ENCODE assay signal across 2 cellular contexts in genomic region chr7:152130658-152131590, GRCh38.
TF ChIP-seq lines count a peak whose summit lies in the region.

No MANE protein-coding gene starts in this region.

TF ChIP-seq in SK-N-SH treated with all-trans-retinoic acid at 6 μM for 48 hours, 23 proteins besides CTCF, POLR2A, EP300 and RAD21:
- TF ChIP-seq ZNF8 (CRISPR knock-in tag; IDR thresholded peaks at IDR 0.05) (no peak), ZFP30 (CRISPR knock-in tag; IDR thresholded peaks at IDR 0.05) (no peak), PPARA (CRISPR knock-in tag; IDR thresholded peaks at IDR 0.05; ENCODE audit: borderline replicate concordance) (no peak)

TF ChIP-seq in H1, 55 proteins besides CTCF, POLR2A, EP300 and RAD21:
- TF ChIP-seq CEBPB (IDR thresholded peaks at IDR 0.05; ENCODE audit: low read depth, low read length) (no peak), RFX5 (IDR thresholded peaks at IDR 0.05; ENCODE audit: borderline replicate concordance, low read depth, low read length) (no peak), SIN3A (conservative IDR thresholded peaks at IDR 0.05 in 1 of 2, IDR thresholded peaks at IDR 0.05 in 1 of 2; ENCODE audit: low read depth in 1 of 2, low read length in 2 of 2) (no peak)
- TF ChIP-seq, protein P1, sequence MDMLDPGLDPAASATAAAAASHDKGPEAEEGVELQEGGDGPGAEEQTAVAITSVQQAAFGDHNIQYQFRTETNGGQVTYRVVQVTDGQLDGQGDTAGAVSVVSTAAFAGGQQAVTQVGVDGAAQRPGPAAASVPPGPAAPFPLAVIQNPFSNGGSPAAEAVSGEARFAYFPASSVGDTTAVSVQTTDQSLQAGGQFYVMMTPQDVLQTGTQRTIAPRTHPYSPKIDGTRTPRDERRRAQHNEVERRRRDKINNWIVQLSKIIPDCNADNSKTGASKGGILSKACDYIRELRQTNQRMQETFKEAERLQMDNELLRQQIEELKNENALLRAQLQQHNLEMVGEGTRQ (IDR thresholded peaks at IDR 0.05; ENCODE audit: low read length): no peak
- TF ChIP-seq, protein P2, sequence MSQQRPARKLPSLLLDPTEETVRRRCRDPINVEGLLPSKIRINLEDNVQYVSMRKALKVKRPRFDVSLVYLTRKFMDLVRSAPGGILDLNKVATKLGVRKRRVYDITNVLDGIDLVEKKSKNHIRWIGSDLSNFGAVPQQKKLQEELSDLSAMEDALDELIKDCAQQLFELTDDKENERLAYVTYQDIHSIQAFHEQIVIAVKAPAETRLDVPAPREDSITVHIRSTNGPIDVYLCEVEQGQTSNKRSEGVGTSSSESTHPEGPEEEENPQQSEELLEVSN (IDR thresholded peaks at IDR 0.05): peak; percentile 43; the same call in 1 of the 2 replicates
TF ChIP-seq in H1: peak in this region for 1.
